19 cellular contexts compared by ENCODE assay signal in the genomic region with DNA sequence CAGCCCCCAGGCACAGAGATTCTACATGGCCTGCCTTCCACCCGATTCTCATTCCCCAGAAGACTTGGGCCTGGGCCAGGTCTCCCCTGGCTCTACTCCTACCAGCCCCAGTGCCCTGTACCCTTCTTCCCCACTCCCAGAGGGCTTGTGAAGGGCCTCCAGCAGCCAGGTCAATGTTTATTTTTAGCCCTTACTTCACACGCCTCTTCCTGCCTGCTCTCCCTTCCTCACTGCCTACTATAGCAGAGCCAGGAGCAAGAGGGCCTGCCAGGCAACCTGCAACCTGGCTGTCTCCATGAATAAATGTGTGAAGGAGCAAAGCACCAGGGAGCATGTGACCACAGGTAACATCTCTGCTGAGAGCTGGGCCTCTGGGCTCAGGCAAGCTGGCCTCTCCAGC. TPM values are rescaled to one million over a fixed set of nuclear protein-coding genes. Genes with fewer than 3 reads are reported as not detected.
A peak's percentile ranks its signal among the peaks of the same experiment; 100 is the strongest.
DNase-seq lines count a peak whose midpoint lies in the region; ATAC-seq lines count a peak whose summit lies in the region.
"Had no signal": no experiment of that assay in that cellular context is flagged by ENCODE, and none has a peak within 500 bp of the region (broad histone marks: within the 10 kb centered on the region; RNA-seq: fewer than 3 reads in every experiment).

No MANE protein-coding gene starts in this region.

- no peaks in the 10 kb centered on the region for H3K36me3 Mint-ChIP-seq in stimulated activated naive B cell treated with anti-CD40 and anti-IgM and Interleukin-4, amounts not matched to agents 10 μg/mL and 1 μg/mL and 100 μg/mL, for 72 hours

- H3K27ac Mint-ChIP-seq in stimulated activated naive B cell treated with anti-CD40 and anti-IgM and Interleukin-4, amounts not matched to agents 10 μg/mL and 1 μg/mL and 100 μg/mL, for 72 hours: no peak overlapping the region

- no peaks in the 10 kb centered on the region for H3K27me3 Mint-ChIP-seq in stimulated activated naive B cell treated with anti-CD40 and anti-IgM and Interleukin-4, amounts not matched to agents 10 μg/mL and 1 μg/mL and 100 μg/mL, for 72 hours

- peaks cover 2 to 5% of the 10 kb centered on the region in 2 donors for H3K4me1 Mint-ChIP-seq in stimulated activated naive B cell treated with anti-CD40 and anti-IgM and Interleukin-4, amounts not matched to agents 10 μg/mL and 1 μg/mL and 100 μg/mL, for 72 hours

- no peak for ATAC-seq in HG03280 (IDR thresholded peaks at IDR 0.05; ENCODE audit: unreplicated experiment)
- no peak for ATAC-seq in stimulated activated naive B cell treated with anti-CD40 and anti-IgM and Interleukin-4, amounts not matched to agents 10 μg/mL and 1 μg/mL and 100 μg/mL, for 72 hours (replicated peaks)
- ATAC-seq in HG03460 (IDR thresholded peaks at IDR 0.05; ENCODE audit: unreplicated experiment): no peak

- H3K4me3 Mint-ChIP-seq in stimulated activated naive B cell treated with anti-CD40 and anti-IgM and Interleukin-4, amounts not matched to agents 10 μg/mL and 1 μg/mL and 100 μg/mL, for 72 hours: no peak overlapping the region

- H3K27ac ChIP-seq in cingulate gyrus (ENCODE audit: low read depth, low read length): peak overlapping the region; percentile 33
- H3K27ac ChIP-seq: ovary, suprapubic skin, WERI-Rb-1 had no signal

- H3K9me3 Mint-ChIP-seq in stimulated activated naive B cell treated with anti-CD40 and anti-IgM and Interleukin-4, amounts not matched to agents 10 μg/mL and 1 μg/mL and 100 μg/mL, for 72 hours: no peaks in the 10 kb centered on the region

- DNase-seq in DMS79 (lab: John Stamatoyannopoulos, UW): peak; percentile 21
- peak; percentile 14 for DNase-seq in NCI-H2029 treated with DMSO at 0.1 percent for 48 hours (lab: John Stamatoyannopoulos, UW)
- DNase-seq in myocyte (ENCODE audit: low read depth): peak; percentile 61
- DNase-seq in stimulated activated naive B cell treated with anti-CD40 and anti-IgM and Interleukin-4, amounts not matched to agents 10 μg/mL and 1 μg/mL and 100 μg/mL, for 72 hours: no peak
- no peak for DNase-seq in hepatic stellate cell (ENCODE audit: low spot score)
- DNase-seq: activated effector memory CD4-positive, alpha-beta T cell treated with Interleukin-2 at 50 U/mL for 16 hours; AML-193; DMS 273 treated with DMSO at 0.1 percent for 48 hours; foreskin fibroblast; H7; NCI-H1930; NK-92 treated with Interleukin-12 subunit alpha and Interleukin-12 subunit beta, amount 100 ng/mL, for 24 hours; ovary; stimulated activated CD4-positive, alpha-beta T cell treated with anti-CD3 and anti-CD28 coated beads, Interleukin-12 subunit alpha, Interleukin-12 subunit beta, amount 100 ng/mL, for 4 hours; WERI-Rb-1 had no signal

RNA-seq across cellular contexts. Expression of a gene that starts 26.4 kb away (rescaled TPM):
- total RNA-seq in myocyte: 121 and 124 TPM in 2 replicates
- polyA plus RNA-seq in myocyte (2012): 116 TPM

RNA-seq across cellular contexts. Expression of a gene that starts 41.5 kb away (rescaled TPM):
- 10.8 and 15.7 TPM in 2 replicates for total RNA-seq in myocyte
- 25.4 TPM for polyA plus RNA-seq in myocyte (2012)

RNA-seq across cellular contexts. Expression of a gene that starts 41.6 kb away (rescaled TPM):
- 50.7 and 57.5 TPM in 2 replicates for total RNA-seq in myocyte
- 43.1 TPM for polyA plus RNA-seq in myocyte (2012)

Comparison
In these comparisons a context has a peak if more than half of its experiments do, and no peak if none do; other contexts are left out.
1. DNase-seq: peak in DMS79 (single experiment), NCI-H2029 treated with DMSO at 0.1 percent for 48 hours (single experiment) and myocyte (single experiment); none in stimulated activated naive B cell treated with anti-CD40 and anti-IgM and Interleukin-4, amounts not matched to agents 10 μg/mL and 1 μg/mL and 100 μg/mL, for 72 hours (single experiment) and hepatic stellate cell (single experiment).